In genomic region chr2:206502729-206503128, GRCh38 we compare ENCODE assay signal across 13 cellular contexts. TPM values are rescaled to one million over a fixed set of nuclear protein-coding genes. Genes with fewer than 3 reads are reported as not detected.
"Had no signal": no experiment of that assay in that cellular context is flagged by ENCODE, and none has a peak within 500 bp of the region (broad histone marks: within the 10 kb centered on the region; RNA-seq: fewer than 3 reads in every experiment).

No MANE protein-coding gene starts in this region.

- H3K4me1 Mint-ChIP-seq: stimulated activated naive CD8-positive, alpha-beta T cell treated with anti-CD3 and anti-CD28 coated beads, Interleukin-15, amount 100 ng/mL, for 72 hours had no signal

- H3K27ac Mint-ChIP-seq: activated CD8-positive, alpha-beta T cell treated with anti-CD3 and anti-CD28 coated beads, Interleukin-2, amount 10 ng/mL, durations not matched to agents 7 days and 5 days; stimulated activated naive CD8-positive, alpha-beta T cell treated with anti-CD3 and anti-CD28 coated beads, Interleukin-15, amount 100 ng/mL, for 72 hours; type B pancreatic cell had no signal

- H3K4me3 Mint-ChIP-seq: activated CD8-positive, alpha-beta T cell treated with anti-CD3 and anti-CD28 coated beads, Interleukin-2, amount 10 ng/mL, durations not matched to agents 7 days and 5 days; stimulated activated naive CD8-positive, alpha-beta T cell treated with anti-CD3 and anti-CD28 coated beads, Interleukin-15, amount 100 ng/mL, for 72 hours; type B pancreatic cell had no signal

- H3K36me3 Mint-ChIP-seq: type B pancreatic cell had no signal

- H3K9me3 Mint-ChIP-seq: stimulated activated naive CD8-positive, alpha-beta T cell treated with anti-CD3 and anti-CD28 coated beads, Interleukin-15, amount 100 ng/mL, for 72 hours; type B pancreatic cell had no signal

- ATAC-seq: activated CD8-positive, alpha-beta T cell treated with anti-CD3 and anti-CD28 coated beads, Interleukin-2, amount 10 ng/mL, durations not matched to agents 7 days and 5 days; left colon; stimulated activated naive CD8-positive, alpha-beta T cell treated with anti-CD3 and anti-CD28 coated beads, Interleukin-15, amount 100 ng/mL, for 72 hours had no signal

- H3K27me3 Mint-ChIP-seq: type B pancreatic cell had no signal

- DNase-seq: activated CD4-positive, alpha-beta T cell treated with anti-CD3 and anti-CD28 coated beads for 4 hours; activated CD8-positive, alpha-beta T cell treated with anti-CD3 and anti-CD28 coated beads, Interleukin-2, amount 10 ng/mL, durations not matched to agents 7 days and 5 days; activated naive CD4-positive, alpha-beta T cell treated with Interleukin-2 at 50 U/mL for 16 hours; aorta; effector CD8-positive, alpha-beta T cell; foreskin fibroblast; head of caudate nucleus; left colon; midbrain; stimulated activated CD4-positive, alpha-beta T cell treated with anti-CD3 and anti-CD28 coated beads, Interleukin-1b, Interleukin-23, amount 100 ng/mL, for 48 hours; stimulated activated naive CD8-positive, alpha-beta T cell treated with anti-CD3 and anti-CD28 coated beads, Interleukin-15, amount 100 ng/mL, for 72 hours; T-helper 2 cell had no signal

RNA-seq across cellular contexts. Expression of gene ADAM23, which starts 59.4 kb away (rescaled TPM):
- total RNA-seq: activated CD8-positive, alpha-beta T cell treated with anti-CD3 and anti-CD28 coated beads, Interleukin-2, amount 10 ng/mL, durations not matched to agents 7 days and 5 days had no signal
